In genomic region chr15:62927196-62927595, GRCh38 we compare ENCODE assay signal across 1 cellular context.
TF ChIP-seq lines count a peak whose summit lies in the region.

No MANE protein-coding gene starts in this region.

TF ChIP-seq in SK-N-SH treated with all-trans-retinoic acid at 6 μM for 48 hours, 23 proteins besides CTCF, POLR2A, EP300 and RAD21 (continued from another document):
- TF ChIP-seq BACH2 (CRISPR knock-in tag; IDR thresholded peaks at IDR 0.05; ENCODE audit: borderline replicate concordance) (no peak), CSDC2 (CRISPR knock-in tag; IDR thresholded peaks at IDR 0.05) (no peak), TCF4 (CRISPR knock-in tag; IDR thresholded peaks at IDR 0.05; ENCODE audit: borderline replicate concordance) (no peak), ZNF70 (CRISPR knock-in tag; IDR thresholded peaks at IDR 0.05) (no peak), CREB5 (CRISPR knock-in tag; IDR thresholded peaks at IDR 0.05; ENCODE audit: low read depth) (no peak), OSR1 (CRISPR knock-in tag; IDR thresholded peaks at IDR 0.05) (no peak), POU6F1 (CRISPR knock-in tag; IDR thresholded peaks at IDR 0.05; ENCODE audit: borderline replicate concordance, low read depth) (no peak)
